Comparison of ENCODE assay signal across 8 cellular contexts in the genomic region with DNA sequence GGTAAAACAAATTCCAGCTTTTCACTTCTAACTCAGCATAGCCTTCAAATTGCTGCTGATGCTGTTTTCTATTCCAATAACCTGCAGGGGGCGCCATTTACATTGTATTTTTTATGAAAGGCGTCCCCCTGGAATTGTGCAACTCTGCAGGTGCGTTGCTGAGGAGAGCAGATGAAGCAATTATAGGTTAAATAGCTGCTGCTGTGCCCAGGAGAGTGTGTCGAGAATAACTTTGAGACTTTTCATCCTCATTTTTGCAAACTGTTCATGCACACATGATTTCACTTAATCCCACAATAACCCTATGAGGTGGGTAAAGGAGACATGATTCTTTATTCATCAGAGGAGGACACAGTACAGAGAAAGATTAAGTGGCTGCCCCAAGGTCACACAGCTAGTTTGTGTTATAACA.
DNase-seq lines count a peak whose midpoint lies in the region; ATAC-seq and TF ChIP-seq lines count a peak whose summit lies in the region.

No MANE protein-coding gene starts in this region.

- ATAC-seq in GM19328 (IDR thresholded peaks at IDR 0.05; ENCODE audit: unreplicated experiment) (peak; percentile 74), HG03571 (IDR thresholded peaks at IDR 0.05; ENCODE audit: unreplicated experiment) (peak; percentile 68), naive B cell (ENCODE audit: low read depth in 2 of 2) (peak; percentile 28 to 50)
- ATAC-seq in activated CD8-positive, alpha-beta T cell treated with anti-CD3 and anti-CD28 coated beads for 36 hours: no peak
- ATAC-seq in stimulated activated memory B cell treated with anti-CD40 and anti-IgM and Interleukin-4, amounts not matched to agents 10 μg/mL and 1 μg/mL and 100 μg/mL, for 72 hours: peak; percentile 56

- H3K9me3 ChIP-seq in endodermal cell (ENCODE audit: control insufficient read depth, low read length): no peaks in the 10 kb centered on the region

- CTCF ChIA-PET in activated CD8-positive, alpha-beta T cell treated with anti-CD3 and anti-CD28 coated beads for 36 hours (lab: Charles Lee): interaction anchor here (0.7 to 4.2 kb wide), 41 partner anchors 8 to 1847 kb away, joined by 3 to 45 read pairs (median 4); no protein-coding TSS in a partner anchor

- no peaks in the 10 kb centered on the region for H3K36me3 ChIP-seq in endodermal cell (ENCODE audit: control insufficient read depth, insufficient read depth, low read length)

- peaks cover 0 to 2% (median 0%) of the 10 kb centered on the region in 3 donors for H3K27me3 Mint-ChIP-seq in CD14-positive monocyte (ENCODE audit: low read depth in 3 of 3)
- peaks cover 1% of the 10 kb centered on the region for H3K27me3 Mint-ChIP-seq in activated CD8-positive, alpha-beta T cell treated with anti-CD3 and anti-CD28 coated beads for 36 hours
- no peaks in the 10 kb centered on the region for H3K27me3 Mint-ChIP-seq in endodermal cell (ENCODE audit: insufficient read depth)
- no peaks in the 10 kb centered on the region for H3K27me3 Mint-ChIP-seq in naive B cell
- no peaks in the 10 kb centered on the region for H3K27me3 Mint-ChIP-seq in stimulated activated memory B cell treated with anti-CD40 and anti-IgM and Interleukin-4, amounts not matched to agents 10 μg/mL and 1 μg/mL and 100 μg/mL, for 72 hours

- POLR2A ChIA-PET in activated CD8-positive, alpha-beta T cell treated with anti-CD3 and anti-CD28 coated beads for 36 hours (lab: Charles Lee): no interaction called here

- intact Hi-C loops in CD14-positive monocyte (cut with micrococcal nuclease): loop anchor here in 1 of 2 donors (10.0 kb wide), 2 partner anchors 174 to 674 kb away; no protein-coding TSS in a partner anchor
- intact Hi-C loops in activated CD8-positive, alpha-beta T cell treated with anti-CD3 and anti-CD28 coated beads for 36 hours (cut with micrococcal nuclease): loop anchor here (2.0 kb wide), 1 partner anchor 676 kb away; no protein-coding TSS in a partner anchor

- DNase-seq in CD14-positive monocyte (ENCODE audit: low spot score): peak; percentile 49
- DNase-seq in NCI-H748 (lab: John Stamatoyannopoulos, UW; ENCODE audit: unreplicated experiment): peak; percentile 90
- peak; percentile 85 for DNase-seq in activated CD8-positive, alpha-beta T cell treated with anti-CD3 and anti-CD28 coated beads for 36 hours
- DNase-seq in endodermal cell: peak; percentile 93
- peak; percentile 50 for DNase-seq in naive B cell

- no peaks in the 10 kb centered on the region for H3K9me3 Mint-ChIP-seq in CD14-positive monocyte
- H3K9me3 Mint-ChIP-seq in activated CD8-positive, alpha-beta T cell treated with anti-CD3 and anti-CD28 coated beads for 36 hours: no peaks in the 10 kb centered on the region
- H3K9me3 Mint-ChIP-seq in endodermal cell: no peaks in the 10 kb centered on the region
- H3K9me3 Mint-ChIP-seq in naive B cell: no peaks in the 10 kb centered on the region
- no peaks in the 10 kb centered on the region for H3K9me3 Mint-ChIP-seq in stimulated activated memory B cell treated with anti-CD40 and anti-IgM and Interleukin-4, amounts not matched to agents 10 μg/mL and 1 μg/mL and 100 μg/mL, for 72 hours

- no peaks in the 10 kb centered on the region for H3K27me3 ChIP-seq in endodermal cell (ENCODE audit: control insufficient read depth, insufficient read depth, low read length, poor library complexity, severe bottlenecking)

- H3K36me3 Mint-ChIP-seq in CD14-positive monocyte (no peaks in the 10 kb centered on the region), endodermal cell (ENCODE audit: low read depth) (no peaks in the 10 kb centered on the region), naive B cell (no peaks in the 10 kb centered on the region)
- no peaks in the 10 kb centered on the region for H3K36me3 Mint-ChIP-seq in activated CD8-positive, alpha-beta T cell treated with anti-CD3 and anti-CD28 coated beads for 36 hours (ENCODE audit: low read depth)
- no peaks in the 10 kb centered on the region for H3K36me3 Mint-ChIP-seq in stimulated activated memory B cell treated with anti-CD40 and anti-IgM and Interleukin-4, amounts not matched to agents 10 μg/mL and 1 μg/mL and 100 μg/mL, for 72 hours

- H3K27ac Mint-ChIP-seq in CD14-positive monocyte (peak overlapping the region in 1 of 7 donors; percentile 55), endodermal cell (no peak overlapping the region), naive B cell (no peak overlapping the region)
- no peak overlapping the region for H3K27ac Mint-ChIP-seq in activated CD8-positive, alpha-beta T cell treated with anti-CD3 and anti-CD28 coated beads for 36 hours
- H3K27ac Mint-ChIP-seq in stimulated activated memory B cell treated with anti-CD40 and anti-IgM and Interleukin-4, amounts not matched to agents 10 μg/mL and 1 μg/mL and 100 μg/mL, for 72 hours: no peak overlapping the region

- H3K27ac ChIP-seq in endodermal cell (ENCODE audit: low read depth, low read length): no peak overlapping the region

- TF ChIP-seq CTCF in CD14-positive monocyte (IDR thresholded peaks at IDR 0.05) (peak; percentile 97), endodermal cell (conservative IDR thresholded peaks at IDR 0.05) (peak; percentile 89)
- TF ChIP-seq CTCF in activated CD8-positive, alpha-beta T cell treated with anti-CD3 and anti-CD28 coated beads for 36 hours (IDR thresholded peaks at IDR 0.05): peak; percentile 94

- H3K4me3 ChIP-seq in endodermal cell (ENCODE audit: low read length): no peak overlapping the region

- peaks cover 17% of the 10 kb centered on the region for H3K4me1 ChIP-seq in endodermal cell (ENCODE audit: control insufficient read depth, insufficient read depth, low read length)

- H3K9ac ChIP-seq in endodermal cell (ENCODE audit: extremely low read depth, low read length, poor library complexity, severe bottlenecking): no peak overlapping the region

- H3K4me3 Mint-ChIP-seq in CD14-positive monocyte (no peak overlapping the region), endodermal cell (no peak overlapping the region), naive B cell (no peak overlapping the region)
- H3K4me3 Mint-ChIP-seq in activated CD8-positive, alpha-beta T cell treated with anti-CD3 and anti-CD28 coated beads for 36 hours: no peak overlapping the region
- no peak overlapping the region for H3K4me3 Mint-ChIP-seq in stimulated activated memory B cell treated with anti-CD40 and anti-IgM and Interleukin-4, amounts not matched to agents 10 μg/mL and 1 μg/mL and 100 μg/mL, for 72 hours

- H3K4me1 Mint-ChIP-seq in CD14-positive monocyte (peaks cover 6% of the 10 kb centered on the region), endodermal cell (peaks cover 37% of the 10 kb centered on the region), naive B cell (peaks cover 0 to 1% (median 1%) of the 10 kb centered on the region in 3 donors)
- H3K4me1 Mint-ChIP-seq in activated CD8-positive, alpha-beta T cell treated with anti-CD3 and anti-CD28 coated beads for 36 hours (ENCODE audit: low read depth): no peaks in the 10 kb centered on the region
- peaks cover under 1% of the 10 kb centered on the region for H3K4me1 Mint-ChIP-seq in stimulated activated memory B cell treated with anti-CD40 and anti-IgM and Interleukin-4, amounts not matched to agents 10 μg/mL and 1 μg/mL and 100 μg/mL, for 72 hours

- WGBS in endodermal cell (ENCODE audit: insufficient coverage in 1 of 2, insufficient read length in 1 of 2), 2 experiments: 0 to 11% methylated on average over 3 to 4 of the region's 4 CpGs
